16 cellular contexts compared by ENCODE assay signal in the genomic region with DNA sequence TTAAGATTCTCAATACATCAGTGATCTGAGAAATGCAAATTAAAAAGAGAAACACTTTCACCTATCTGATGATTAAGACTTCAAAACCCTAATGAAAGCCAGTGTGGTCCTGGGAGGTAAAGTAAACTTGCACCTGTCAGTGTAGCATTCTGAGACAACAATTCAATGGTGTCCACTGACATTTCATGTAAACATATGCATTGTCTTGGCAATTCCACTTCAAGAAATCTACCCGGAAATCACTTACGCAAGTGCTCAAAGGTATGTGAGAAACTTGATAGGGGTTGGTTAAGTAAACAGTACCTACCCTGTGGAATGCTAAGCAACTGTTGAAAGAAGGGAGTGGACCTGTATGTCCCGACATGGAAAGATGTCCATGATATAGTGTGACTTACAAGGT. TPM values are rescaled to one million over a fixed set of nuclear protein-coding genes. Genes with fewer than 3 reads are reported as not detected.
DNase-seq lines count a peak whose midpoint lies in the region; ATAC-seq and TF ChIP-seq lines count a peak whose summit lies in the region.
"Had no signal": no experiment of that assay in that cellular context is flagged by ENCODE, and none has a peak within 500 bp of the region (broad histone marks: within the 10 kb centered on the region; RNA-seq: fewer than 3 reads in every experiment).

No MANE protein-coding gene starts in this region.

- no peaks in the 10 kb centered on the region for H3K27me3 Mint-ChIP-seq in type B pancreatic cell

- DNase-seq in NCI-H2196 (lab: John Stamatoyannopoulos, UW; ENCODE audit: unreplicated experiment), result peak; percentile 38
- DNase-seq in NCI-H2196 treated with DMSO at 0.1 percent for 48 hours (lab: John Stamatoyannopoulos, UW; ENCODE audit: unreplicated experiment), result no peak
- peak; percentile 47 to 93 for DNase-seq in PC-9
- DNase-seq in hepatocyte (ENCODE audit: low spot score), result peak; percentile 51
- DNase-seq in type B pancreatic cell (ENCODE audit: extremely low spot score, unreplicated experiment), result no peak
- no peak for DNase-seq in stimulated activated naive CD4-positive, alpha-beta T cell treated with Interleukin-2 at 50 U/mL for 16 hours (lab: John Stamatoyannopoulos, UW)
- no peak for DNase-seq in HK-2 (ENCODE audit: unreplicated experiment)
- DNase-seq: amygdala, COR-L47, NCI-H1694 had no signal

- intact Hi-C loops in PC-9 (cut with micrococcal nuclease; ENCODE audit: unreplicated experiment), result loop anchor here (1.0 kb wide), 1 partner anchor 30 kb away; no protein-coding TSS in a partner anchor

- H3K9me3 Mint-ChIP-seq in type B pancreatic cell, result peaks cover 8% of the 10 kb centered on the region

- H3K27ac ChIP-seq in PC-9 (no peak overlapping the region), hepatocyte (peak overlapping the region; percentile 67)

- H3K9me2 ChIP-seq in PC-9 (ENCODE audit: insufficient read depth) (no peaks in the 10 kb centered on the region), hepatocyte (replicated peaks; ENCODE audit: insufficient read depth) (no peaks in the 10 kb centered on the region)

- no peaks in the 10 kb centered on the region for H3K36me3 Mint-ChIP-seq in type B pancreatic cell

- H3F3A ChIP-seq in PC-9 (ENCODE audit: insufficient read depth, low read depth), result peaks cover 5% of the 10 kb centered on the region; the same call in 1 of the 2 replicates

- H3K4me2 ChIP-seq in PC-9 (peak overlapping the region; percentile 6; the same call in 1 of the 2 replicates), hepatocyte (peak overlapping the region; percentile 66)

- no TSS peak for BruUV-seq in PC-9 (replicated peaks; lab: Mats Ljungman, UMichigan)

- H3K9me3 ChIP-seq in PC-9 (ENCODE audit: insufficient read depth, low read depth) (no peaks in the 10 kb centered on the region), hepatocyte (ENCODE audit: low read depth) (no peaks in the 10 kb centered on the region)

- H4K20me1 ChIP-seq in PC-9 (ENCODE audit: insufficient read depth) (no peaks in the 10 kb centered on the region), hepatocyte (ENCODE audit: insufficient read depth, poor library complexity, severe bottlenecking) (no peaks in the 10 kb centered on the region)

- POLR2A ChIA-PET in PC-9 (lab: Charles Lee; ENCODE audit: unreplicated experiment), result interaction anchor here (0.7 kb wide), 1 partner anchor 136 kb away, joined by 3 read pairs; no protein-coding TSS in a partner anchor

- TF ChIP-seq CTCF in PC-9 (conservative IDR thresholded peaks at IDR 0.05) (no peak), hepatocyte (IDR thresholded peaks at IDR 0.05; ENCODE audit: poor library complexity) (no peak), type B pancreatic cell (conservative IDR thresholded peaks at IDR 0.05) (no peak)

- H3K4me3 Mint-ChIP-seq in type B pancreatic cell, result peak overlapping the region; percentile 69
- H3K4me3 Mint-ChIP-seq: natural killer cell treated with Interleukin-12 subunit alpha and Interleukin-12 subunit beta and Interleukin-15 and Interleukin-18, amount 100 ng/mL, for 72 hours had no signal

- ATAC-seq in HG02852 (IDR thresholded peaks at IDR 0.05; ENCODE audit: unreplicated experiment), result no peak
- ATAC-seq: natural killer cell treated with Interleukin-12 subunit alpha and Interleukin-12 subunit beta and Interleukin-15 and Interleukin-18, amount 100 ng/mL, for 72 hours had no signal

- WGBS in hepatocyte (ENCODE audit: low lambda C conversion rate, missing lambda C conversion rate), result 26% methylated on average over 3 of the region's 3 CpGs

- H3K4me3 ChIP-seq in PC-9 (no peak overlapping the region), hepatocyte (no peak overlapping the region)

- H3K4me1 Mint-ChIP-seq in type B pancreatic cell (ENCODE audit: unreplicated experiment), result peaks cover 49% of the 10 kb centered on the region

- no peaks in the 10 kb centered on the region for H3K79me2 ChIP-seq in PC-9 (ENCODE audit: low read depth)
- peaks cover 4% of the 10 kb centered on the region for H3K79me2 ChIP-seq in hepatocyte

- H3K4me1 ChIP-seq in PC-9 (replicated peaks; ENCODE audit: insufficient read depth), result peaks cover 12% of the 10 kb centered on the region
- H3K4me1 ChIP-seq in hepatocyte (ENCODE audit: insufficient read depth), result peaks cover 32% of the 10 kb centered on the region

- no peaks in the 10 kb centered on the region for H3K27me3 ChIP-seq in PC-9 (ENCODE audit: insufficient read depth, low read depth)
- H3K27me3 ChIP-seq in hepatocyte, result no peaks in the 10 kb centered on the region

- H2AFZ ChIP-seq in PC-9, result no peak overlapping the region
- H2AFZ ChIP-seq in hepatocyte, result no peak overlapping the region

- H3K36me3 ChIP-seq in PC-9 (ENCODE audit: low read depth) (no peaks in the 10 kb centered on the region), hepatocyte (replicated peaks; ENCODE audit: insufficient read depth, low read depth) (no peaks in the 10 kb centered on the region)

- H3K27ac Mint-ChIP-seq in type B pancreatic cell, result peak overlapping the region; percentile 81
- H3K27ac Mint-ChIP-seq: natural killer cell treated with Interleukin-12 subunit alpha and Interleukin-12 subunit beta and Interleukin-15 and Interleukin-18, amount 100 ng/mL, for 72 hours had no signal

- CTCF ChIA-PET in PC-9 (lab: Charles Lee), result no interaction called here

RNA-seq across cellular contexts. Expression of a gene that starts 2.1 kb away (rescaled TPM):
- total RNA-seq in PC-9 (2021), result 0.75 and 0.76 TPM in 2 replicates
- total RNA-seq in hepatocyte, result 17.7 and 29.6 TPM in 2 replicates
- polyA plus RNA-seq in hepatocyte, result 27.6 and 31.6 TPM in 2 replicates
- total RNA-seq in type B pancreatic cell (ENCODE audit: low replicate concordance), result 10.3 and 17.3 TPM in 2 replicates
- total RNA-seq: A673; dermis microvascular lymphatic vessel endothelial cell; natural killer cell treated with Interleukin-12 subunit alpha and Interleukin-12 subunit beta and Interleukin-15 and Interleukin-18, amount 100 ng/mL, for 72 hours had no signal

RNA-seq across cellular contexts. Expression of a gene that starts 55.8 kb away (rescaled TPM):
- total RNA-seq in PC-9 (2021) (15.5 and 18.7 TPM in 2 replicates), hepatocyte (1.4 and 2.3 TPM in 2 replicates), type B pancreatic cell (ENCODE audit: low replicate concordance) (4.3 and 10.4 TPM in 2 replicates)
- polyA plus RNA-seq in hepatocyte, result 1.8 and 2.8 TPM in 2 replicates
- total RNA-seq: A673, frontal cortex, temporal lobe had no signal

Comparison
In these comparisons a context has a peak if more than half of its experiments do, and no peak if none do; other contexts are left out.
1. DNase-seq: peak in NCI-H2196 (single experiment), PC-9 (2 of 2) and hepatocyte (single experiment); none in NCI-H2196 treated with DMSO at 0.1 percent for 48 hours (single experiment), type B pancreatic cell (single experiment), stimulated activated naive CD4-positive, alpha-beta T cell treated with Interleukin-2 at 50 U/mL for 16 hours (single experiment) and HK-2 (single experiment).